Comparison of ENCODE assay signal across 9 cellular contexts in the genomic region with DNA sequence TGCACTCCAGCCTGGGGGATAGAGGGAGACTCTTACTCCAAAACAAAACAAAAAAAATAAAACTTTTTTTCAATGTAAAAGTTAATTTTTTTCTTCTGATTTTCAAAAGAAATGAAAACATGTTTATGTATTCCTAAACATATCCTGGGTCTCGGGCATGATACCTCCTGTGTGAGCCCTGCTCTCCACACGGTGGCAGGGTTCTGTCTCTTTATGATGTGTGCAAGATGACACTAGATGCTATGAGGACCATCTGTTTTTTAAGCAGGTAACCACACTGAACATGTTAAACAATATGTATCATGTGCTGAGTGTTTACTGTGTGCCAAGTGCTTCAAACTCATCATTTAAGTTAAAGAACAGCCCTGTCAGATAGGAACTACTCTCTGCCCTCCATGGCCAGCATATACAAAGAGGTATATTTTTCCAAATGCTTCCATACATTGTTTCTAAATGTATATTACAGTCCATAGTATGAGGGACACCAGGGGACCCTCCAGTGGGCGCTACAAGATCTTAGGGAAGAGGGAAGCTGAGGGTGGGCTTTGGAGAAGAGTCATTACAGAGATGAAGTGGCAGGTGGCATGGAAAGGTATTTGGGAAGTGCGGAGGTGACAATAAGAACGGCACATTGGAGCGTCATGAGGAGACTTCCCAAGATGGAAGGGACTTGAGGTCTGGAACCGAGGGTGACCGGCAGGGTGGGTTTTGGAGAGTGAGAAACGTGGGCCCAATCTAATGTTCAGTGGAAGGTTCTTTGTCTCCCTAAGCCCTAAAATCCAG.
DNase-seq lines count a peak whose midpoint lies in the region; TF ChIP-seq lines count a peak whose summit lies in the region.
"Had no signal": no experiment of that assay in that cellular context is flagged by ENCODE, and none has a peak within 500 bp of the region (broad histone marks: within the 10 kb centered on the region; RNA-seq: fewer than 3 reads in every experiment).

No MANE protein-coding gene starts in this region.

- peak; percentile 41 for TF ChIP-seq CTCF in AG09309 (IDR thresholded peaks at IDR 0.05; ENCODE audit: control insufficient read depth, insufficient read depth, low read depth, low read length, missing control alignments)
- peak; percentile 60 for TF ChIP-seq CTCF in GM12875 (IDR thresholded peaks at IDR 0.05; ENCODE audit: borderline replicate concordance, insufficient read depth, low read depth, low read length)

- H3K4me3 ChIP-seq in AG09309 (ENCODE audit: control insufficient read depth, low read depth, low read length) = no peak overlapping the region
- no peak overlapping the region for H3K4me3 ChIP-seq in GM12875 (ENCODE audit: low read depth, low read length)
- H3K4me3 ChIP-seq: ascending aorta had no signal

- DNase-seq in AG09309 (ENCODE audit: low read depth) = no peak
- peak; percentile 24 for DNase-seq in MV-4-11 (lab: John Stamatoyannopoulos, UW)
- peak; percentile 68 for DNase-seq in SW480 (ENCODE audit: low spot score)
- peak; percentile 61 for DNase-seq in left kidney (ENCODE audit: low read depth, low spot score)
- no peak for DNase-seq in activated effector memory CD4-positive, alpha-beta T cell treated with anti-CD3 and anti-CD28 coated beads, Interleukin-2, amount 50 U/mL, for 16 hours
- no peak for DNase-seq in GOT3 (lab: John Stamatoyannopoulos, UW)
- DNase-seq in NCI-H226 = no peak

Comparison
In these comparisons a context has a peak if more than half of its experiments do, and no peak if none do; other contexts are left out.
1. DNase-seq: peak in MV-4-11 (single experiment), SW480 (single experiment) and left kidney (single experiment); none in AG09309 (single experiment), activated effector memory CD4-positive, alpha-beta T cell treated with anti-CD3 and anti-CD28 coated beads, Interleukin-2, amount 50 U/mL, for 16 hours (single experiment), GOT3 (single experiment) and NCI-H226 (single experiment).